Comparison of ENCODE assay signal across 9 cellular contexts in genomic region chr12:53174881-53175491, GRCh38. TPM values are rescaled to one million over a fixed set of nuclear protein-coding genes. Genes with fewer than 3 reads are reported as not detected.
A peak's percentile ranks its signal among the peaks of the same experiment; 100 is the strongest.
DNase-seq lines count a peak whose midpoint lies in the region; ATAC-seq and TF ChIP-seq lines count a peak whose summit lies in the region.
"Had no signal": no experiment of that assay in that cellular context is flagged by ENCODE, and none has a peak within 500 bp of the region (broad histone marks: within the 10 kb centered on the region; RNA-seq: fewer than 3 reads in every experiment).

No MANE protein-coding gene starts in this region.

- H3K4me1 Mint-ChIP-seq in progenitor cell of endocrine pancreas (ENCODE audit: low read depth) = peaks cover 20% of the 10 kb centered on the region

- H3K4me1 ChIP-seq in sigmoid colon = peaks cover 0 to 32% (median 31%) of the 10 kb centered on the region in 4 donors

- H3K27ac ChIP-seq in sigmoid colon = no peak overlapping the region

- TF ChIP-seq EP300 in sigmoid colon (IDR thresholded peaks at IDR 0.05) = no peak

- no peak overlapping the region for H3K4me3 Mint-ChIP-seq in progenitor cell of endocrine pancreas (ENCODE audit: low read depth)

- peak overlapping the region; percentile 17 for H3K27ac Mint-ChIP-seq in progenitor cell of endocrine pancreas

- H3K9me3 ChIP-seq in sigmoid colon = no peaks in the 10 kb centered on the region

- H3K27me3 Mint-ChIP-seq in progenitor cell of endocrine pancreas = no peaks in the 10 kb centered on the region
- H3K27me3 Mint-ChIP-seq: CD4-positive, CD25-positive, alpha-beta regulatory T cell had no signal

- TF ChIP-seq CTCF in progenitor cell of endocrine pancreas (IDR thresholded peaks at IDR 0.05; ENCODE audit: unreplicated experiment) (peak; percentile 45), sigmoid colon (IDR thresholded peaks at IDR 0.05) (no peak)

- no peak for ATAC-seq in HG03565 (IDR thresholded peaks at IDR 0.05; ENCODE audit: unreplicated experiment)

- H3K36me3 ChIP-seq in sigmoid colon = peaks cover 0 to 4% (median 2%) of the 10 kb centered on the region in 4 donors

- intact Hi-C loops in sigmoid colon (cut with DNase I) = no loop called here

- 24 to 76% methylated on average over 4 of the region's 4 CpGs for WGBS in sigmoid colon, 2 donors

- H3K27me3 ChIP-seq in sigmoid colon = no peaks in the 10 kb centered on the region

- H3K4me3 ChIP-seq in sigmoid colon = no peak overlapping the region

- no peaks in the 10 kb centered on the region for H3K36me3 Mint-ChIP-seq in progenitor cell of endocrine pancreas (ENCODE audit: insufficient read depth)

- DNase-seq in NCI-H526 (lab: John Stamatoyannopoulos, UW) = peak; percentile 5 to 36
- no peak for DNase-seq in NCI-H526 treated with DMSO at 0.1 percent for 48 hours (lab: John Stamatoyannopoulos, UW)
- peak; percentile 64 for DNase-seq in NCI-H226
- DNase-seq in dermis microvascular lymphatic vessel endothelial cell (ENCODE audit: low read depth in 2 of 2) = peak; percentile 3 to 32
- DNase-seq in progenitor cell of endocrine pancreas (ENCODE audit: low spot score, unreplicated experiment) = peak; percentile 7
- DNase-seq in sigmoid colon = no peak
- DNase-seq in H4 (ENCODE audit: low spot score) = no peak

- no peak for TF ChIP-seq POLR2A in sigmoid colon (IDR thresholded peaks at IDR 0.05)

- H3K9me3 Mint-ChIP-seq in progenitor cell of endocrine pancreas (ENCODE audit: low read depth) = no peaks in the 10 kb centered on the region
- H3K9me3 Mint-ChIP-seq: CD4-positive, CD25-positive, alpha-beta regulatory T cell had no signal

RNA-seq across cellular contexts. Expression of gene ZNF740, which starts 5.5 kb away (rescaled TPM):
- total RNA-seq in dermis microvascular lymphatic vessel endothelial cell = 10.7 and 11.8 TPM in 2 replicates
- 75.7 and 78.8 TPM in 2 replicates for total RNA-seq in progenitor cell of endocrine pancreas
- total RNA-seq in sigmoid colon = 10 to 100 TPM; 10.3 to 16.6 (median 15.8) TPM
- polyA plus RNA-seq in sigmoid colon = 10 to 100 TPM in 1 of 3 donors, 1 to 10 TPM in 2; 2.3 to 12.0 (median 2.4) TPM
- total RNA-seq in H4 (2014; rRNA removed; shearing (Covaris generic)) = 4.7 and 6.3 TPM in 2 replicates

RNA-seq across cellular contexts. Expression of gene CSAD, which starts 5.7 kb away (rescaled TPM):
- 2.6 and 5.1 TPM in 2 replicates for total RNA-seq in dermis microvascular lymphatic vessel endothelial cell
- 58.6 and 59.0 TPM in 2 replicates for total RNA-seq in progenitor cell of endocrine pancreas
- 10 to 100 TPM; 18.6 to 51.0 (median 26.0) TPM for total RNA-seq in sigmoid colon
- 10 to 100 TPM in 1 of 3 donors, 1 to 10 TPM in 2; 1.2 to 25.8 (median 1.8) TPM for polyA plus RNA-seq in sigmoid colon
- total RNA-seq in H4 (2014; rRNA removed; shearing (Covaris generic)) = 0.66 and 2.8 TPM in 2 replicates

RNA-seq across cellular contexts. Expression of gene ITGB7, which starts 32.1 kb away (rescaled TPM):
- total RNA-seq in dermis microvascular lymphatic vessel endothelial cell (0.25 TPM in 1 of 2 replicates, not detected in the other), progenitor cell of endocrine pancreas (0.29 and 0.93 TPM in 2 replicates), sigmoid colon (1 to 10 TPM in 3 of 4 donors, under 1 TPM in 1; 0.95 to 2.9 (median 1.3) TPM)
- 10 to 100 TPM in 2 of 3 donors, 1 to 10 TPM in 1; 3.6 to 19.9 (median 13.5) TPM for polyA plus RNA-seq in sigmoid colon
- 0.39 and 1.2 TPM in 2 replicates for total RNA-seq in H4 (2014; rRNA removed; shearing (Covaris generic))

RNA-seq across cellular contexts. Expression of gene RARG, which starts 57.0 kb away (rescaled TPM):
- 11.9 and 13.1 TPM in 2 replicates for total RNA-seq in dermis microvascular lymphatic vessel endothelial cell
- total RNA-seq in progenitor cell of endocrine pancreas = 4.9 and 5.2 TPM in 2 replicates
- total RNA-seq in sigmoid colon = 10 to 100 TPM in 3 of 4 donors, 1 to 10 TPM in 1; 9.9 to 17.2 (median 15.4) TPM
- 10 to 100 TPM in 1 of 3 donors, 1 to 10 TPM in 2; 3.2 to 10.3 (median 6.0) TPM for polyA plus RNA-seq in sigmoid colon
- 20.0 and 24.2 TPM in 2 replicates for total RNA-seq in H4 (2014; rRNA removed; shearing (Covaris generic))

Comparison
In these comparisons a context has a peak if more than half of its experiments do, and no peak if none do; other contexts are left out.
1. DNase-seq: peak in NCI-H526 (2 of 2), NCI-H226 (single experiment), dermis microvascular lymphatic vessel endothelial cell (2 of 2) and progenitor cell of endocrine pancreas (single experiment); none in NCI-H526 treated with DMSO at 0.1 percent for 48 hours (single experiment), sigmoid colon (single experiment) and H4 (single experiment).